11 cellular contexts compared by ENCODE assay signal in genomic region chr17:10824874-10825273, GRCh38. TPM values are rescaled to one million over a fixed set of nuclear protein-coding genes. Genes with fewer than 3 reads are reported as not detected.
"Had no signal": no experiment of that assay in that cellular context is flagged by ENCODE, and none has a peak within 500 bp of the region (broad histone marks: within the 10 kb centered on the region; RNA-seq: fewer than 3 reads in every experiment).

No MANE protein-coding gene starts in this region.

- H3K27ac Mint-ChIP-seq: GM23338, H9, HFFc6 had no signal

- H3K36me3 ChIP-seq: HAP-1 had no signal

- H3K9ac ChIP-seq: GM23248 had no signal

- ATAC-seq: GM23338, HCT116 had no signal

- H3K9me3 ChIP-seq: HAP-1 had no signal

- H3K9me3 Mint-ChIP-seq: H9 had no signal

- H3K4me3 Mint-ChIP-seq: GM23338, H9, HFFc6 had no signal

- DNase-seq: GM23248, GOT3, H7, H9, HCEC 1CT, HFFc6 had no signal

- H3K4me3 ChIP-seq: GM23248, GM23338, HAP-1 had no signal

- H3K27ac ChIP-seq: GM23248 had no signal

- H3K4me1 ChIP-seq: HAP-1 had no signal

RNA-seq across cellular contexts. Expression of gene PIRT, which starts 13.0 kb away (rescaled TPM):
- total RNA-seq: GM23248, GM23338, H1, H4, H7, H9, HFFc6 had no signal

RNA-seq across cellular contexts. Expression of gene TMEM238L, which starts 21.0 kb away (rescaled TPM):
- total RNA-seq: GM23248, GM23338, H1, H4, H7, H9, HFFc6 had no signal
